In the genomic region with DNA sequence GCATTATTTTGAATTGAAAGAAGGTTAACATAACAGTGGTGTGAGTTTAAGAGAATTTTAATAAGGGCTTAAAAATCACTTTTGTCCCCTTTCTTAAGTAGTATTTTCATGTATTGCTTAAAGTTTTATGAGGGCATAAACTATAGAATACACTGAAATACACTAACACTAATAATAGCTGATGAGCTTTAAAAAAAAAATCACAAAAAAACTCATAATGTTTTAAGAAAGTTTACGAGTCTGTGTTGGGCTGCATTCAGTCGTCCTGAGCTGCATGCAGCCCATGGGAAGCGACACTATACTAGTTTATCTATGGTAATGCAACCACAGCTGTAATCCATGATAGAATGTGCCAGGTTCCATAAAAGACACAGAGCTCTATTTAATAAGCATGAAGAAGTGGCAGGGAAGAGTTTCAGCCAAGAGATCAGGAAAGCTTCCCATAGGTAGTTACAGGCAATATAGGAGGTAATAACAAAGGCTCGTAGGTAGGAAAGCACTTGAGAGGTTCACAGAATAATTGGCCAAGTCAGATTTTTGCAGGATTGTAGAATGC, we compare ENCODE assay signal across 19 cellular contexts.
"Had no signal": no experiment of that assay in that cellular context is flagged by ENCODE, and none has a peak within 500 bp of the region (broad histone marks: within the 10 kb centered on the region; RNA-seq: fewer than 3 reads in every experiment).

No MANE protein-coding gene starts in this region.

- H3K27me3 Mint-ChIP-seq: naive thymus-derived CD4-positive, alpha-beta T cell had no signal

- H3K27me3 ChIP-seq: esophagus squamous epithelium, foreskin keratinocyte, hepatocyte, ovary, stomach, transverse colon had no signal

- DNase-seq: cortex of kidney; effector memory CD4-positive, alpha-beta T cell; esophagus squamous epithelium; foreskin keratinocyte; kidney; left cardiac atrium; left ventricle myocardium superior; naive thymus-derived CD4-positive, alpha-beta T cell; ovary; right cardiac atrium; small intestine; stimulated activated CD4-positive, alpha-beta T cell treated with anti-CD3 and anti-CD28 coated beads, Interleukin-12 subunit alpha, Interleukin-12 subunit beta, amount 100 ng/mL, for 4 hours; stimulated activated naive CD4-positive, alpha-beta T cell; stomach; substantia nigra; transverse colon had no signal

- H3K4me3 Mint-ChIP-seq: naive thymus-derived CD4-positive, alpha-beta T cell had no signal

- ATAC-seq: foreskin keratinocyte; left cardiac atrium; left ventricle myocardium superior; naive thymus-derived CD4-positive, alpha-beta T cell; right cardiac atrium had no signal

- H3K9me3 Mint-ChIP-seq: naive thymus-derived CD4-positive, alpha-beta T cell had no signal

- H3K36me3 ChIP-seq: ovary, thoracic aorta had no signal

- H3K9me3 ChIP-seq: esophagus squamous epithelium, ovary, stomach, thoracic aorta, transverse colon had no signal

- H3K4me3 ChIP-seq: esophagus squamous epithelium, hepatocyte, lung, ovary, stomach, thoracic aorta, transverse colon had no signal

- H3K27ac Mint-ChIP-seq: naive thymus-derived CD4-positive, alpha-beta T cell had no signal
